8 cellular contexts compared by ENCODE assay signal in genomic region chr4:122458625-122459024, GRCh38. TPM values are rescaled to one million over a fixed set of nuclear protein-coding genes. Genes with fewer than 3 reads are reported as not detected.
DNase-seq lines count a peak whose midpoint lies in the region; ATAC-seq and TF ChIP-seq lines count a peak whose summit lies in the region.

No MANE protein-coding gene starts in this region.

- intact Hi-C loops in breast epithelium (cut with DNase I; ENCODE audit: low total_unique reads) (no loop called here), esophagus muscularis mucosa (cut with DNase I) (no loop called here)

- TF ChIP-seq POLR2A in breast epithelium (IDR thresholded peaks at IDR 0.05), result no peak
- no peak for TF ChIP-seq POLR2A in esophagus muscularis mucosa (IDR thresholded peaks at IDR 0.05; ENCODE audit: low read depth)

- H3K4me3 ChIP-seq in breast epithelium (peak overlapping the region in 2 of 3 donors; percentile 11 to 46), esophagus muscularis mucosa (no peak overlapping the region)

- TF ChIP-seq EP300 in esophagus muscularis mucosa (IDR thresholded peaks at IDR 0.05), result no peak

- H3K27ac ChIP-seq in breast epithelium, result no peak overlapping the region
- no peak overlapping the region for H3K27ac ChIP-seq in esophagus muscularis mucosa (replicated peaks in 1 of 4)

- no peaks in the 10 kb centered on the region for H3K27me3 ChIP-seq in breast epithelium
- H3K27me3 ChIP-seq in esophagus muscularis mucosa, result no peaks in the 10 kb centered on the region

- 53% methylated on average over 5 of the region's 5 CpGs for WGBS in esophagus muscularis mucosa

- TF ChIP-seq CTCF in breast epithelium (IDR thresholded peaks at IDR 0.05), result no peak
- TF ChIP-seq CTCF in esophagus muscularis mucosa (IDR thresholded peaks at IDR 0.05), result no peak

- H3K9me3 ChIP-seq in breast epithelium (no peaks in the 10 kb centered on the region), esophagus muscularis mucosa (no peaks in the 10 kb centered on the region)

- ATAC-seq in GM18520 (IDR thresholded peaks at IDR 0.05; ENCODE audit: unreplicated experiment) (peak; percentile 85), HG02885 (IDR thresholded peaks at IDR 0.05; ENCODE audit: poor library complexity, unreplicated experiment) (peak; percentile 92)

- H3K4me1 ChIP-seq in breast epithelium (no peaks in the 10 kb centered on the region), esophagus muscularis mucosa (no peaks in the 10 kb centered on the region)

- peak; percentile 42 for DNase-seq in RPMI7951 (ENCODE audit: low read depth)
- DNase-seq in breast epithelium (ENCODE audit: low spot score in 2 of 2), result no peak
- peak; percentile 32 to 48 (median 36) for DNase-seq in stimulated activated CD4-positive, alpha-beta T cell treated with anti-CD3 and anti-CD28 coated beads, Interleukin-12 subunit alpha, Interleukin-12 subunit beta, amount 100 ng/mL, for 48 hours (ENCODE audit: low read depth in 2 of 3, low spot score in 1 of 3)
- no peak for DNase-seq in NCI-H524 (lab: John Stamatoyannopoulos, UW)
- no peak for DNase-seq in esophagus muscularis mucosa (ENCODE audit: extremely low spot score)
- no peak for DNase-seq in NCI-H1417 treated with DMSO at 0.1 percent for 48 hours (lab: John Stamatoyannopoulos, UW)

- H3K36me3 ChIP-seq in breast epithelium (no peaks in the 10 kb centered on the region), esophagus muscularis mucosa (no peaks in the 10 kb centered on the region)

RNA-seq across cellular contexts. Expression of gene IL2, which starts 2.1 kb away (rescaled TPM):
- total RNA-seq in RPMI7951 (2014; rRNA removed; shearing (Covaris generic)), result not detected in 2 replicates
- total RNA-seq in breast epithelium (under 1 TPM in 1 of 3 donors, not detected in 2; 0.48 TPM), esophagus muscularis mucosa (not detected)

Comparison
In these comparisons a context has a peak if more than half of its experiments do, and no peak if none do; other contexts are left out.
1. DNase-seq: peak in RPMI7951 (single experiment) and stimulated activated CD4-positive, alpha-beta T cell treated with anti-CD3 and anti-CD28 coated beads, Interleukin-12 subunit alpha, Interleukin-12 subunit beta, amount 100 ng/mL, for 48 hours (3 of 3); none in breast epithelium (0 of 2), NCI-H524 (0 of 2), esophagus muscularis mucosa (single experiment) and NCI-H1417 treated with DMSO at 0.1 percent for 48 hours (single experiment).
2. H3K4me3 ChIP-seq: peak in breast epithelium (2 of 3); none in esophagus muscularis mucosa (0 of 4).